In the genomic region with DNA sequence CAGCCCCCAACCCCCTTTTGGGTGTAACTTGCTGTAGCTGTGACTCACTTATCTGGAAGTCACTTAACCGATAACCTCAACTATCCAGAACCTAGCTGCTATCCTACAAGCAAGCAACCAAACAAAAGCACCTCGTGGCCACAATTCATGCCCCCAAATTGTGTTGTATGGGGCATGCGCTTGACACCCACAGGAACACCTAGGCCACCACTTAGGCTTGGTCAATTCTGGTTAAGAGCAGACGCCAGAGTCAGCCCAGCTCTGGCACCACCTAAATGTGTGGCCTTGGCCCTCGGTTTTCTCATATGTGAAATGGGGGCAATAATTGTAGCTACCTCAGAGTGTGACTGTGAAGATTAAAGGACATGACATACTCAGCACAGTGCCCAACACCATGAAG, we compare ENCODE assay signal across 21 cellular contexts. TPM values are rescaled to one million over a fixed set of nuclear protein-coding genes. Genes with fewer than 3 reads are reported as not detected.
DNase-seq lines count a peak whose midpoint lies in the region; ATAC-seq and TF ChIP-seq lines count a peak whose summit lies in the region.
"Had no signal": no experiment of that assay in that cellular context is flagged by ENCODE, and none has a peak within 500 bp of the region (broad histone marks: within the 10 kb centered on the region; RNA-seq: fewer than 3 reads in every experiment).

No MANE protein-coding gene starts in this region.

- no peak for ATAC-seq in DND-41 (ENCODE audit: insufficient read depth, low read depth)
- ATAC-seq in activated naive CD8-positive, alpha-beta T cell treated with anti-CD3 and anti-CD28 coated beads, Interleukin-2, amount 10 ng/mL, durations not matched to agents 7 days and 5 days (ENCODE audit: low read depth): no peak
- ATAC-seq: lower lobe of right lung, sciatic nerve had no signal

- peak overlapping the region; percentile 48 for H3K27ac Mint-ChIP-seq in activated CD4-positive, alpha-beta T cell treated with anti-CD3 and anti-CD28 coated beads, Interleukin-2, amount 10 ng/mL, durations not matched to agents 7 days and 5 days
- peak overlapping the region; percentile 10 for H3K27ac Mint-ChIP-seq in activated naive CD8-positive, alpha-beta T cell treated with anti-CD3 and anti-CD28 coated beads, Interleukin-2, amount 10 ng/mL, durations not matched to agents 7 days and 5 days
- H3K27ac Mint-ChIP-seq: activated CD4-positive, alpha-beta memory T cell treated with anti-CD3 and anti-CD28 coated beads, Interleukin-2, amount 10 ng/mL, durations not matched to agents 7 days and 5 days had no signal

- peaks cover 27% of the 10 kb centered on the region for H4K20me1 ChIP-seq in DND-41 (ENCODE audit: insufficient read depth, low read length)

- H3K27ac ChIP-seq in DND-41 (ENCODE audit: low read length) (peak overlapping the region; percentile 13; the same call in 1 of the 2 replicates), neutrophil (peak overlapping the region; percentile 99), thyroid gland (no peak overlapping the region), WERI-Rb-1 (no peak overlapping the region)
- H3K27ac ChIP-seq: lower lobe of right lung, SJSA1 had no signal

- 91 to 94% methylated on average over 5 of the region's 5 CpGs for WGBS in thyroid gland, 2 donors

- peaks cover 73% of the 10 kb centered on the region for H3K36me3 Mint-ChIP-seq in activated CD4-positive, alpha-beta T cell treated with anti-CD3 and anti-CD28 coated beads, Interleukin-2, amount 10 ng/mL, durations not matched to agents 7 days and 5 days (ENCODE audit: low read depth)
- H3K36me3 Mint-ChIP-seq in activated naive CD8-positive, alpha-beta T cell treated with anti-CD3 and anti-CD28 coated beads, Interleukin-2, amount 10 ng/mL, durations not matched to agents 7 days and 5 days: peaks cover 51% of the 10 kb centered on the region

- H3K4me3 Mint-ChIP-seq in activated CD4-positive, alpha-beta T cell treated with anti-CD3 and anti-CD28 coated beads, Interleukin-2, amount 10 ng/mL, durations not matched to agents 7 days and 5 days: no peak overlapping the region
- H3K4me3 Mint-ChIP-seq in activated naive CD8-positive, alpha-beta T cell treated with anti-CD3 and anti-CD28 coated beads, Interleukin-2, amount 10 ng/mL, durations not matched to agents 7 days and 5 days: peak overlapping the region; percentile 57
- H3K4me3 Mint-ChIP-seq: activated CD4-positive, alpha-beta memory T cell treated with anti-CD3 and anti-CD28 coated beads, Interleukin-2, amount 10 ng/mL, durations not matched to agents 7 days and 5 days; neural crest cell had no signal

- H3K36me3 ChIP-seq in DND-41 (ENCODE audit: insufficient read depth, low read length) (peaks cover 11% of the 10 kb centered on the region; the same call in 1 of the 2 replicates), neutrophil (peaks cover 52% of the 10 kb centered on the region), thyroid gland (no peaks in the 10 kb centered on the region), WERI-Rb-1 (no peaks in the 10 kb centered on the region)
- H3K36me3 ChIP-seq: BE2C, lower lobe of right lung, SJSA1, upper lobe of left lung had no signal

- no peaks in the 10 kb centered on the region for H3K27me3 Mint-ChIP-seq in activated CD4-positive, alpha-beta T cell treated with anti-CD3 and anti-CD28 coated beads, Interleukin-2, amount 10 ng/mL, durations not matched to agents 7 days and 5 days
- no peaks in the 10 kb centered on the region for H3K27me3 Mint-ChIP-seq in activated naive CD8-positive, alpha-beta T cell treated with anti-CD3 and anti-CD28 coated beads, Interleukin-2, amount 10 ng/mL, durations not matched to agents 7 days and 5 days
- H3K27me3 Mint-ChIP-seq: activated CD4-positive, alpha-beta memory T cell treated with anti-CD3 and anti-CD28 coated beads, Interleukin-2, amount 10 ng/mL, durations not matched to agents 7 days and 5 days had no signal

- H3K4me3 ChIP-seq in DND-41 (ENCODE audit: low read depth in 1 of 2, low read length in 2 of 2) (no peak overlapping the region), neutrophil (ENCODE audit: low read depth in 1 of 2, low read length in 1 of 2) (peak overlapping the region in 1 of 2 experiments; percentile 97), thyroid gland (replicated peaks in 1 of 3) (no peak overlapping the region), WERI-Rb-1 (ENCODE audit: low read depth, low read length) (no peak overlapping the region)
- H3K4me3 ChIP-seq: lower lobe of right lung, SJSA1 had no signal

- TF ChIP-seq CTCF in DND-41 (IDR thresholded peaks at IDR 0.05; ENCODE audit: borderline replicate concordance, extremely low read depth, low read length, poor library complexity, severe bottlenecking) (no peak), neutrophil (IDR thresholded peaks at IDR 0.05) (no peak), thyroid gland (IDR thresholded peaks at IDR 0.05) (no peak), WERI-Rb-1 (IDR thresholded peaks at IDR 0.05; ENCODE audit: low read depth, low read length) (no peak)

- H3K4me1 ChIP-seq in DND-41 (ENCODE audit: insufficient read depth, low read length) (peaks cover 98% of the 10 kb centered on the region), neutrophil (ENCODE audit: control insufficient read depth in 1 of 2, insufficient read depth in 1 of 2, low read depth in 1 of 2, low read length in 1 of 2) (peaks cover 80 to 84% of the 10 kb centered on the region in 2 experiments), thyroid gland (peaks cover 0 to 6% of the 10 kb centered on the region in 2 donors)
- H3K4me1 ChIP-seq: BE2C had no signal

- H3K9me3 Mint-ChIP-seq in activated CD4-positive, alpha-beta T cell treated with anti-CD3 and anti-CD28 coated beads, Interleukin-2, amount 10 ng/mL, durations not matched to agents 7 days and 5 days: no peaks in the 10 kb centered on the region
- H3K9me3 Mint-ChIP-seq in activated naive CD8-positive, alpha-beta T cell treated with anti-CD3 and anti-CD28 coated beads, Interleukin-2, amount 10 ng/mL, durations not matched to agents 7 days and 5 days: no peaks in the 10 kb centered on the region
- H3K9me3 Mint-ChIP-seq: neural crest cell had no signal

- DNase-seq in activated CD4-positive, alpha-beta T cell treated with anti-CD3 and anti-CD28 coated beads, Interleukin-2, amount 10 ng/mL, durations not matched to agents 7 days and 5 days: no peak
- no peak for DNase-seq in activated CD4-positive, alpha-beta T cell treated with anti-CD3 and anti-CD28 coated beads for 48 hours
- DNase-seq in DND-41: no peak
- DNase-seq in activated naive CD8-positive, alpha-beta T cell treated with anti-CD3 and anti-CD28 coated beads, Interleukin-2, amount 10 ng/mL, durations not matched to agents 7 days and 5 days: no peak
- no peak for DNase-seq in thyroid gland
- DNase-seq in WERI-Rb-1: no peak
- DNase-seq in A172 (ENCODE audit: low spot score): no peak
- DNase-seq: activated CD4-positive, alpha-beta memory T cell treated with anti-CD3 and anti-CD28 coated beads, Interleukin-2, amount 10 ng/mL, durations not matched to agents 7 days and 5 days; BE2C; cerebellar nuclear complex; glutamatergic neuron; kidney; lower lobe of right lung; NCI-H1105; NCI-H2081; NCI-H774; upper lobe of left lung had no signal

- H3K27me3 ChIP-seq in DND-41 (ENCODE audit: insufficient read depth, low read length, poor library complexity) (no peaks in the 10 kb centered on the region), neutrophil (no peaks in the 10 kb centered on the region), thyroid gland (no peaks in the 10 kb centered on the region), WERI-Rb-1 (ENCODE audit: insufficient read depth, low read depth, severe bottlenecking) (no peaks in the 10 kb centered on the region)
- H3K27me3 ChIP-seq: BE2C, SJSA1 had no signal

- H2AFZ ChIP-seq in DND-41 (ENCODE audit: low read depth, low read length): no peak overlapping the region

- H3K9me3 ChIP-seq in DND-41 (ENCODE audit: insufficient read depth, low read length, severe bottlenecking) (no peaks in the 10 kb centered on the region), neutrophil (no peaks in the 10 kb centered on the region), thyroid gland (no peaks in the 10 kb centered on the region), WERI-Rb-1 (ENCODE audit: severe bottlenecking) (no peaks in the 10 kb centered on the region)
- H3K9me3 ChIP-seq: BE2C, lower lobe of right lung, SJSA1, upper lobe of left lung had no signal

- peak overlapping the region; percentile 91; the same call in 1 of the 2 replicates for H3K4me2 ChIP-seq in DND-41 (ENCODE audit: insufficient read depth, low read length)

- CTCF ChIA-PET in activated CD4-positive, alpha-beta T cell treated with anti-CD3 and anti-CD28 coated beads, Interleukin-2, amount 10 ng/mL, durations not matched to agents 7 days and 5 days (lab: Charles Lee): interaction anchor here (1.1 to 1.2 kb wide), 2 partner anchors 13 to 22 kb away, joined by 4 to 5 read pairs; no protein-coding TSS in a partner anchor

- POLR2A ChIA-PET in activated CD4-positive, alpha-beta T cell treated with anti-CD3 and anti-CD28 coated beads, Interleukin-2, amount 10 ng/mL, durations not matched to agents 7 days and 5 days (lab: Charles Lee): no interaction called here
- POLR2A ChIA-PET in activated naive CD8-positive, alpha-beta T cell treated with anti-CD3 and anti-CD28 coated beads, Interleukin-2, amount 10 ng/mL, durations not matched to agents 7 days and 5 days (lab: Charles Lee): interaction anchor here (1.4 to 4.9 kb wide), 2 partner anchors 9 to 20 kb away, joined by 4 to 44 read pairs; no protein-coding TSS in a partner anchor

- no peak for TF ChIP-seq POLR2A in thyroid gland (IDR thresholded peaks at IDR 0.05)

- intact Hi-C loops in thyroid gland (cut with DNase I): no loop called here

- H3K79me2 ChIP-seq in DND-41 (ENCODE audit: insufficient read depth, low read length): peaks cover 72% of the 10 kb centered on the region

- peaks cover 78% of the 10 kb centered on the region for H3K4me1 Mint-ChIP-seq in activated CD4-positive, alpha-beta T cell treated with anti-CD3 and anti-CD28 coated beads, Interleukin-2, amount 10 ng/mL, durations not matched to agents 7 days and 5 days
- peaks cover 63% of the 10 kb centered on the region for H3K4me1 Mint-ChIP-seq in activated naive CD8-positive, alpha-beta T cell treated with anti-CD3 and anti-CD28 coated beads, Interleukin-2, amount 10 ng/mL, durations not matched to agents 7 days and 5 days

- H3K9ac ChIP-seq in DND-41 (ENCODE audit: low read depth, low read length): no peak overlapping the region

RNA-seq across cellular contexts. Expression of gene PIK3R5, which starts 3.6 kb away (rescaled TPM):
- total RNA-seq in activated CD4-positive, alpha-beta T cell treated with anti-CD3 and anti-CD28 coated beads, Interleukin-2, amount 10 ng/mL, durations not matched to agents 7 days and 5 days: 10 to 100 TPM; 73.4 to 77.6 TPM
- 10 to 100 TPM; 81.4 to 84.0 TPM for total RNA-seq in activated naive CD8-positive, alpha-beta T cell treated with anti-CD3 and anti-CD28 coated beads, Interleukin-2, amount 10 ng/mL, durations not matched to agents 7 days and 5 days
- total RNA-seq in thyroid gland: 10 to 100 TPM in 1 of 4 donors, 1 to 10 TPM in 3; 2.3 to 10.6 (median 5.1) TPM
- total RNA-seq in A172 (2014; rRNA removed; shearing (Covaris generic)): 0.14 TPM in 1 of 2 replicates, not detected in the other
- total RNA-seq: SJSA1 had no signal

RNA-seq across cellular contexts. Expression of gene NTN1, which starts 59.4 kb away (rescaled TPM):
- total RNA-seq in activated CD4-positive, alpha-beta T cell treated with anti-CD3 and anti-CD28 coated beads, Interleukin-2, amount 10 ng/mL, durations not matched to agents 7 days and 5 days: under 1 TPM; 0.02 to 0.10 TPM
- total RNA-seq in activated naive CD8-positive, alpha-beta T cell treated with anti-CD3 and anti-CD28 coated beads, Interleukin-2, amount 10 ng/mL, durations not matched to agents 7 days and 5 days: under 1 TPM in 1 of 2 experiments, not detected in 1; 0.09 TPM
- 1 to 10 TPM; 4.1 to 9.2 (median 7.1) TPM for total RNA-seq in thyroid gland
- 4.8 and 4.9 TPM in 2 replicates for total RNA-seq in A172 (2014; rRNA removed; shearing (Covaris generic))
- total RNA-seq: activated CD4-positive, alpha-beta memory T cell treated with anti-CD3 and anti-CD28 coated beads, Interleukin-2, amount 10 ng/mL, durations not matched to agents 7 days and 5 days had no signal

Comparison
In these comparisons a context has a peak if more than half of its experiments do, and no peak if none do; other contexts are left out.
1. H3K27ac ChIP-seq: peak in DND-41 (single experiment) and neutrophil (single experiment); none in thyroid gland (0 of 3) and WERI-Rb-1 (single experiment).
2. RNA of gene PIK3R5, which starts 3.6 kb away (total RNA-seq): 81.4 to 84.0 TPM in activated naive CD8-positive, alpha-beta T cell treated with anti-CD3 and anti-CD28 coated beads, Interleukin-2, amount 10 ng/mL, durations not matched to agents 7 days and 5 days and 73.4 to 77.6 TPM in activated CD4-positive, alpha-beta T cell treated with anti-CD3 and anti-CD28 coated beads, Interleukin-2, amount 10 ng/mL, durations not matched to agents 7 days and 5 days; 2.3 to 10.6 TPM in thyroid gland and 0.14 TPM in A172; every median in the first group is over 4 times any median in the second.